Comparison of ENCODE assay signal across 12 cellular contexts in the genomic region with DNA sequence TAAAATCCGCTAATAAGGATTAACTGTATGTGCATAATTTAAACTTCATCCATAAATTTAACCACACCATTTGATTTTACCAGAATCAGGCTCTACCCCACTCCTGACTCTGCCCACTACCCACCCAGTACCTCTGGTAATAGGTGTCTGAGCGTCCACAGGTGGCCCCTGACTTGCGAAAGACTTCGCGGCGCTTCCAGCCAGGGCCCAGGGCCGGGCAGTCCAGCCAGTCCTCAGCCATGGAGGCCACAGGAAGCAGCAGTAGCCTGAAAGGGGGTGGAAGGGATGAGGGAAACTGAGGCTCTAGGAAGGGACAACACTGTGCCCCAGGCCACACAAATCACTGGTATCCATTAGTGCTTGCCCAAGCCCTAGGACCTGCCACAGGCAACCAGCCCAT. TPM values are rescaled to one million over a fixed set of nuclear protein-coding genes. Genes with fewer than 3 reads are reported as not detected.
DNase-seq lines count a peak whose midpoint lies in the region; ATAC-seq, FAIRE-seq and TF ChIP-seq lines count a peak whose summit lies in the region.
"Had no signal": no experiment of that assay in that cellular context is flagged by ENCODE, and none has a peak within 500 bp of the region (broad histone marks: within the 10 kb centered on the region; RNA-seq: fewer than 3 reads in every experiment).

No MANE protein-coding gene starts in this region.

- H3K9ac ChIP-seq in keratinocyte (ENCODE audit: control insufficient read depth, extremely low read depth, insufficient read depth, low read length) = peak overlapping the region; percentile 99

- H3K9me3 ChIP-seq in keratinocyte (ENCODE audit: control insufficient read depth, low read depth, low read length) = no peaks in the 10 kb centered on the region
- no peaks in the 10 kb centered on the region for H3K9me3 ChIP-seq in thoracic aorta
- H3K9me3 ChIP-seq: SJSA1 had no signal

- H3K4me1 Mint-ChIP-seq in activated naive CD4-positive, alpha-beta T cell treated with anti-CD3 and anti-CD28 coated beads, Interleukin-2, amount 10 ng/mL, durations not matched to agents 7 days and 5 days = peaks cover 56% of the 10 kb centered on the region
- H3K4me1 Mint-ChIP-seq in activated T-helper 2 cell treated with anti-CD3 and anti-CD28 coated beads, Interferon-gamma antibody, Interleukin-2, Interleukin-4, amounts not matched to agents 10 μg/mL and 5 μg/mL and 100 μg/mL, durations not matched to agents 14 hours and 24 hours and 36 hours (ENCODE audit: low read depth) = peaks cover 29% of the 10 kb centered on the region

- no peaks in the 10 kb centered on the region for H3K27me3 ChIP-seq in keratinocyte (ENCODE audit: control insufficient read depth, extremely low read depth, insufficient read depth, low read length)
- no peaks in the 10 kb centered on the region for H3K27me3 ChIP-seq in thoracic aorta (replicated peaks; ENCODE audit: insufficient read depth)
- H3K27me3 ChIP-seq: SJSA1 had no signal

- intact Hi-C loops in activated T-helper 2 cell treated with anti-CD3 and anti-CD28 coated beads, Interferon-gamma antibody, Interleukin-2, Interleukin-4, amounts not matched to agents 10 μg/mL and 5 μg/mL and 100 μg/mL, durations not matched to agents 14 hours and 24 hours and 36 hours (cut with micrococcal nuclease) = loop anchor here (2.0 to 10.0 kb wide), 5 partner anchors 465 to 1745 kb away; a partner anchor contains a TSS

- no peaks in the 10 kb centered on the region for H3K9me3 Mint-ChIP-seq in activated naive CD4-positive, alpha-beta T cell treated with anti-CD3 and anti-CD28 coated beads, Interleukin-2, amount 10 ng/mL, durations not matched to agents 7 days and 5 days
- no peaks in the 10 kb centered on the region for H3K9me3 Mint-ChIP-seq in activated T-helper 2 cell treated with anti-CD3 and anti-CD28 coated beads, Interferon-gamma antibody, Interleukin-2, Interleukin-4, amounts not matched to agents 10 μg/mL and 5 μg/mL and 100 μg/mL, durations not matched to agents 14 hours and 24 hours and 36 hours

- peaks cover 60% of the 10 kb centered on the region for H3K79me2 ChIP-seq in keratinocyte (ENCODE audit: control insufficient read depth, insufficient read depth, low read length)

- ATAC-seq in thoracic aorta (ENCODE audit: insufficient number of reproducible peaks, low FRiP score, low read depth) = no peak

- H3K4me2 ChIP-seq in keratinocyte (ENCODE audit: control insufficient read depth, extremely low read depth, insufficient read depth, low read depth, low read length) = peak overlapping the region; percentile 81

- H3K36me3 ChIP-seq in keratinocyte (ENCODE audit: control insufficient read depth in 2 of 2, extremely low read depth in 1 of 2, insufficient read depth in 2 of 2, low read length in 2 of 2) (peaks cover 32 to 62% of the 10 kb centered on the region in 2 experiments), thoracic aorta (peaks cover 40% of the 10 kb centered on the region)

- peaks cover 3% of the 10 kb centered on the region for H3K9me1 ChIP-seq in keratinocyte (ENCODE audit: control insufficient read depth, extremely low read depth, insufficient read depth, low read length)

- no peak for DNase-seq in activated naive CD4-positive, alpha-beta T cell treated with anti-CD3 and anti-CD28 coated beads, Interleukin-2, amount 10 ng/mL, durations not matched to agents 7 days and 5 days
- DNase-seq in activated naive CD4-positive, alpha-beta T cell treated with Interleukin-2 at 50 U/mL for 16 hours = no peak
- no peak for DNase-seq in activated T-helper 2 cell treated with anti-CD3 and anti-CD28 coated beads, Interferon-gamma antibody, Interleukin-2, Interleukin-4, amounts not matched to agents 10 μg/mL and 5 μg/mL and 100 μg/mL, durations not matched to agents 14 hours and 24 hours and 36 hours (ENCODE audit: low spot score)
- DNase-seq in keratinocyte (ENCODE audit: low read depth, low spot score) = no peak
- DNase-seq in thoracic aorta (ENCODE audit: low spot score) = no peak
- DNase-seq in NCI-H510A (lab: John Stamatoyannopoulos, UW) = no peak
- DNase-seq in GM19238 (ENCODE audit: insufficient read length, low spot score) = no peak
- no peak for DNase-seq in 8988T
- DNase-seq: NCI-H1417; stimulated activated CD4-positive, alpha-beta T cell treated with anti-CD3 and anti-CD28 coated beads, Interleukin-1b, Interleukin-23, amount 100 ng/mL, for 48 hours had no signal

- H3K4me1 ChIP-seq in keratinocyte (ENCODE audit: control insufficient read depth, extremely low read depth, insufficient read depth, low read length) = peaks cover 47% of the 10 kb centered on the region
- peaks cover 13 to 29% of the 10 kb centered on the region in 2 donors for H3K4me1 ChIP-seq in thoracic aorta (ENCODE audit: control insufficient read depth in 1 of 2, low read depth in 2 of 2)

- no peaks in the 10 kb centered on the region for H3K27me3 Mint-ChIP-seq in activated naive CD4-positive, alpha-beta T cell treated with anti-CD3 and anti-CD28 coated beads, Interleukin-2, amount 10 ng/mL, durations not matched to agents 7 days and 5 days
- no peaks in the 10 kb centered on the region for H3K27me3 Mint-ChIP-seq in activated T-helper 2 cell treated with anti-CD3 and anti-CD28 coated beads, Interferon-gamma antibody, Interleukin-2, Interleukin-4, amounts not matched to agents 10 μg/mL and 5 μg/mL and 100 μg/mL, durations not matched to agents 14 hours and 24 hours and 36 hours (ENCODE audit: low read depth)

- H3K27ac Mint-ChIP-seq in activated naive CD4-positive, alpha-beta T cell treated with anti-CD3 and anti-CD28 coated beads, Interleukin-2, amount 10 ng/mL, durations not matched to agents 7 days and 5 days = no peak overlapping the region
- no peak overlapping the region for H3K27ac Mint-ChIP-seq in activated T-helper 2 cell treated with anti-CD3 and anti-CD28 coated beads, Interferon-gamma antibody, Interleukin-2, Interleukin-4, amounts not matched to agents 10 μg/mL and 5 μg/mL and 100 μg/mL, durations not matched to agents 14 hours and 24 hours and 36 hours

- peak overlapping the region; percentile 85 to 100 (median 99) for H3K4me3 ChIP-seq in keratinocyte (ENCODE audit: control insufficient read depth in 2 of 3, extremely low read depth in 1 of 3, insufficient read depth in 2 of 3, low read depth in 1 of 3, low read length in 3 of 3)
- H3K4me3 ChIP-seq in thoracic aorta = peak overlapping the region; percentile 90

- TF ChIP-seq CTCF in keratinocyte (optimal IDR thresholded peaks at IDR 0.05 in 1 of 3, IDR thresholded peaks at IDR 0.05 in 1 of 3, conservative IDR thresholded peaks at IDR 0.05 in 1 of 3; ENCODE audit: extremely low read depth in 1 of 3, insufficient read depth in 2 of 3, low read length in 3 of 3) (no peak), thoracic aorta (IDR thresholded peaks at IDR 0.05) (no peak)

- FAIRE-seq in keratinocyte (lab: Jason Lieb, UNC) = no peak
- FAIRE-seq: islet of Langerhans had no signal

- H3K27ac ChIP-seq in keratinocyte (ENCODE audit: control insufficient read depth, insufficient read depth, low read length) (peak overlapping the region; percentile 98), thoracic aorta (no peak overlapping the region)
- H3K27ac ChIP-seq: SJSA1 had no signal

- peak overlapping the region; percentile 98 for H3K4me3 Mint-ChIP-seq in activated naive CD4-positive, alpha-beta T cell treated with anti-CD3 and anti-CD28 coated beads, Interleukin-2, amount 10 ng/mL, durations not matched to agents 7 days and 5 days
- peak overlapping the region; percentile 88 for H3K4me3 Mint-ChIP-seq in activated T-helper 2 cell treated with anti-CD3 and anti-CD28 coated beads, Interferon-gamma antibody, Interleukin-2, Interleukin-4, amounts not matched to agents 10 μg/mL and 5 μg/mL and 100 μg/mL, durations not matched to agents 14 hours and 24 hours and 36 hours (ENCODE audit: low read depth)

- H4K20me1 ChIP-seq in keratinocyte (ENCODE audit: control insufficient read depth, extremely low read depth, insufficient read depth, low read length) = no peaks in the 10 kb centered on the region

- CTCF ChIA-PET in activated naive CD4-positive, alpha-beta T cell treated with anti-CD3 and anti-CD28 coated beads, Interleukin-2, amount 10 ng/mL, durations not matched to agents 7 days and 5 days (lab: Charles Lee) = interaction anchor here (1.1 kb wide), 1 partner anchor 11 kb away, joined by 9 read pairs; no protein-coding TSS in a partner anchor

- H3K36me3 Mint-ChIP-seq in activated naive CD4-positive, alpha-beta T cell treated with anti-CD3 and anti-CD28 coated beads, Interleukin-2, amount 10 ng/mL, durations not matched to agents 7 days and 5 days = peaks cover 67% of the 10 kb centered on the region
- H3K36me3 Mint-ChIP-seq in activated T-helper 2 cell treated with anti-CD3 and anti-CD28 coated beads, Interferon-gamma antibody, Interleukin-2, Interleukin-4, amounts not matched to agents 10 μg/mL and 5 μg/mL and 100 μg/mL, durations not matched to agents 14 hours and 24 hours and 36 hours (ENCODE audit: low read depth) = peaks cover 83% of the 10 kb centered on the region

- dilution Hi-C loops in keratinocyte (cut with MboI; ENCODE audit: extremely low pct_ligation_motif_present, low sequenced_read_pairs) = no loop called here

- H2AFZ ChIP-seq in keratinocyte (ENCODE audit: control insufficient read depth, low read length) = no peak overlapping the region

RNA-seq across cellular contexts. Expression of a gene that starts 1.6 kb away (rescaled TPM):
- 78.4 and 79.7 TPM in 2 replicates for total RNA-seq in activated T-helper 2 cell treated with anti-CD3 and anti-CD28 coated beads, Interferon-gamma antibody, Interleukin-2, Interleukin-4, amounts not matched to agents 10 μg/mL and 5 μg/mL and 100 μg/mL, durations not matched to agents 14 hours and 24 hours and 36 hours
- polyA plus RNA-seq in keratinocyte = 64.2 to 77.5 TPM (median 73.9 TPM) in 3 replicates
- 50.0 TPM for polyA plus RNA-seq in keratinocyte (2011; ENCODE audit: low read depth)
- 46.4 and 65.0 TPM in 2 replicates for polyA plus RNA-seq in keratinocyte (2011; cell fraction: cytosol; rRNA removed)
- 196 TPM in 2 replicates for polyA plus RNA-seq in keratinocyte (2011; cell fraction: nucleus; rRNA removed)
- polyA plus RNA-seq in keratinocyte (2012; ENCODE audit: low replicate concordance) = 56.9 and 76.5 TPM in 2 replicates
- 53.6 to 123 TPM (median 64.1 TPM) in 3 replicates for polyA minus RNA-seq in keratinocyte
- polyA minus RNA-seq in keratinocyte (2011; cell fraction: cytosol; rRNA and poly(A)+ RNA removed) = 95.5 TPM
- 75.7 and 78.0 TPM in 2 replicates for polyA minus RNA-seq in keratinocyte (2011; cell fraction: nucleus; rRNA and poly(A)+ RNA removed)
- 100 to 1,000 TPM; 103 to 107 TPM for total RNA-seq in thoracic aorta

RNA-seq across cellular contexts. Expression of a gene that starts 7.7 kb away (rescaled TPM):
- 94.9 and 101 TPM in 2 replicates for total RNA-seq in activated T-helper 2 cell treated with anti-CD3 and anti-CD28 coated beads, Interferon-gamma antibody, Interleukin-2, Interleukin-4, amounts not matched to agents 10 μg/mL and 5 μg/mL and 100 μg/mL, durations not matched to agents 14 hours and 24 hours and 36 hours
- 33.6 to 49.0 TPM (median 44.1 TPM) in 3 replicates for polyA plus RNA-seq in keratinocyte
- polyA plus RNA-seq in keratinocyte (2011; ENCODE audit: low read depth) = 112 TPM
- polyA plus RNA-seq in keratinocyte (2011; cell fraction: cytosol; rRNA removed) = 15.1 and 33.3 TPM in 2 replicates
- 106 and 110 TPM in 2 replicates for polyA plus RNA-seq in keratinocyte (2011; cell fraction: nucleus; rRNA removed)
- 52.2 and 56.7 TPM in 2 replicates for polyA plus RNA-seq in keratinocyte (2012; ENCODE audit: low replicate concordance)
- 29.1 to 50.9 TPM (median 37.0 TPM) in 3 replicates for polyA minus RNA-seq in keratinocyte
- polyA minus RNA-seq in keratinocyte (2011; cell fraction: cytosol; rRNA and poly(A)+ RNA removed) = 31.7 TPM
- polyA minus RNA-seq in keratinocyte (2011; cell fraction: nucleus; rRNA and poly(A)+ RNA removed) = 25.6 and 34.9 TPM in 2 replicates
- 10 to 100 TPM; 47.9 to 88.5 TPM for total RNA-seq in thoracic aorta

RNA-seq across cellular contexts. Expression of a gene that starts 13.5 kb away (rescaled TPM):
- total RNA-seq in activated T-helper 2 cell treated with anti-CD3 and anti-CD28 coated beads, Interferon-gamma antibody, Interleukin-2, Interleukin-4, amounts not matched to agents 10 μg/mL and 5 μg/mL and 100 μg/mL, durations not matched to agents 14 hours and 24 hours and 36 hours = 0.25 and 0.51 TPM in 2 replicates
- 0.44 to 0.70 TPM (median 0.59 TPM) in 3 replicates for polyA plus RNA-seq in keratinocyte
- polyA plus RNA-seq in keratinocyte (2011; ENCODE audit: low read depth) = 45.5 TPM
- 0.29 and 0.40 TPM in 2 replicates for polyA plus RNA-seq in keratinocyte (2011; cell fraction: cytosol; rRNA removed)
- 0.65 and 0.92 TPM in 2 replicates for polyA plus RNA-seq in keratinocyte (2011; cell fraction: nucleus; rRNA removed)
- 0.50 and 5.9 TPM in 2 replicates for polyA plus RNA-seq in keratinocyte (2012; ENCODE audit: low replicate concordance)
- 0.19 TPM in 1 of 3 replicates, not detected in the others for polyA minus RNA-seq in keratinocyte
- not detected for polyA minus RNA-seq in keratinocyte (2011; cell fraction: cytosol; rRNA and poly(A)+ RNA removed)
- polyA minus RNA-seq in keratinocyte (2011; cell fraction: nucleus; rRNA and poly(A)+ RNA removed) = 0.21 TPM in 1 of 2 replicates, not detected in the other
- total RNA-seq in thoracic aorta = under 1 TPM in 1 of 2 donors, not detected in 1; 0.35 TPM
